Comparison of ENCODE assay signal across 1 cellular context in genomic region chr12:646303-647038, GRCh38.
TF ChIP-seq lines count a peak whose summit lies in the region.

No MANE protein-coding gene starts in this region.

TF ChIP-seq in HepG2, 621 proteins besides CTCF, POLR2A, EP300 and RAD21 (continued from another document and continues in another):
- TF ChIP-seq BATF2 (CRISPR knock-in tag; IDR thresholded peaks at IDR 0.05): no peak
- TF ChIP-seq RERE (CRISPR knock-in tag; IDR thresholded peaks at IDR 0.05; ENCODE audit: low read depth): peak; percentile 71; the same call in 1 of the 2 replicates
- TF ChIP-seq, protein P1, sequence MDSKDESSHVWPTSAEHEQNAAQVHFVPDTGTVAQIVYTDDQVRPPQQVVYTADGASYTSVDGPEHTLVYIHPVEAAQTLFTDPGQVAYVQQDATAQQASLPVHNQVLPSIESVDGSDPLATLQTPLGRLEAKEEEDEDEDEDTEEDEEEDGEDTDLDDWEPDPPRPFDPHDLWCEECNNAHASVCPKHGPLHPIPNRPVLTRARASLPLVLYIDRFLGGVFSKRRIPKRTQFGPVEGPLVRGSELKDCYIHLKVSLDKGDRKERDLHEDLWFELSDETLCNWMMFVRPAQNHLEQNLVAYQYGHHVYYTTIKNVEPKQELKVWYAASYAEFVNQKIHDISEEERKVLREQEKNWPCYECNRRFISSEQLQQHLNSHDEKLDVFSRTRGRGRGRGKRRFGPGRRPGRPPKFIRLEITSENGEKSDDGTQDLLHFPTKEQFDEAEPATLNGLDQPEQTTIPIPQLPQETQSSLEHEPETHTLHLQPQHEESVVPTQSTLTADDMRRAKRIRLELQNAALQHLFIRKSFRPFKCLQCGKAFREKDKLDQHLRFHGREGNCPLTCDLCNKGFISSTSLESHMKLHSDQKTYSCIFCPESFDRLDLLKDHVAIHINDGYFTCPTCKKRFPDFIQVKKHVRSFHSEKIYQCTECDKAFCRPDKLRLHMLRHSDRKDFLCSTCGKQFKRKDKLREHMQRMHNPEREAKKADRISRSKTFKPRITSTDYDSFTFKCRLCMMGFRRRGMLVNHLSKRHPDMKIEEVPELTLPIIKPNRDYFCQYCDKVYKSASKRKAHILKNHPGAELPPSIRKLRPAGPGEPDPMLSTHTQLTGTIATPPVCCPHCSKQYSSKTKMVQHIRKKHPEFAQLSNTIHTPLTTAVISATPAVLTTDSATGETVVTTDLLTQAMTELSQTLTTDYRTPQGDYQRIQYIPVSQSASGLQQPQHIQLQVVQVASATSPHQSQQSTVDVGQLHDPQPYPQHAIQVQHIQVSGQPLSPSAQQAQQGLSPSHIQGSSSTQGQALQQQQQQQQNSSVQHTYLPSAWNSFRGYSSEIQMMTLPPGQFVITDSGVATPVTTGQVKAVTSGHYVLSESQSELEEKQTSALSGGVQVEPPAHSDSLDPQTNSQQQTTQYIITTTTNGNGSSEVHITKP (CRISPR knock-in tag; IDR thresholded peaks at IDR 0.05; ENCODE audit: low read depth): peak; percentile 61; the same call in 1 of the 2 replicates
- TF ChIP-seq LRRFIP1 (CRISPR knock-in tag; conservative IDR thresholded peaks at IDR 0.05): no peak
- TF ChIP-seq PRDM4 (CRISPR knock-in tag; IDR thresholded peaks at IDR 0.05; ENCODE audit: borderline replicate concordance): no peak
- TF ChIP-seq HDAC6 (IDR thresholded peaks at IDR 0.05; ENCODE audit: low read depth, low read length): no peak
- TF ChIP-seq TFAP4 (IDR thresholded peaks at IDR 0.05; ENCODE audit: borderline replicate concordance, low read depth): peak; percentile 82; the same call in 1 of the 2 replicates
- TF ChIP-seq KDM6A (CRISPR knock-in tag; IDR thresholded peaks at IDR 0.05; ENCODE audit: low read depth): peak; percentile 72
- peak; percentile 63 for TF ChIP-seq RFX5 (IDR thresholded peaks at IDR 0.05; ENCODE audit: low read depth, low read length)
- no peak for TF ChIP-seq KDM5B (CRISPR knock-in tag; IDR thresholded peaks at IDR 0.05; ENCODE audit: borderline replicate concordance)
- no peak for TF ChIP-seq JUNB (CRISPR knock-in tag; IDR thresholded peaks at IDR 0.05; ENCODE audit: borderline replicate concordance)
- TF ChIP-seq ATF3 (CRISPR knock-in tag; IDR thresholded peaks at IDR 0.05): no peak
- 0 out of 2 replicates have a peak, but pooled peaks have one; percentile 55 for TF ChIP-seq KLF6 (CRISPR knock-in tag; IDR thresholded peaks at IDR 0.05)
- peak; percentile 98 for TF ChIP-seq TBX2 (CRISPR knock-in tag; IDR thresholded peaks at IDR 0.05; ENCODE audit: borderline replicate concordance)
- TF ChIP-seq POLR2AphosphoS2 (IDR thresholded peaks at IDR 0.05; ENCODE audit: low read depth, low read length): no peak
- no peak for TF ChIP-seq ZNF451 (CRISPR knock-in tag; IDR thresholded peaks at IDR 0.05)
- TF ChIP-seq ZSCAN22 (CRISPR knock-in tag; IDR thresholded peaks at IDR 0.05): no peak
- peak; percentile 73; the same call in 1 of the 2 replicates for TF ChIP-seq ZNF317 (CRISPR knock-in tag; IDR thresholded peaks at IDR 0.05)
- TF ChIP-seq ZNF263 (CRISPR knock-in tag; IDR thresholded peaks at IDR 0.05): peak; percentile 15; the same call in 1 of the 2 replicates
- TF ChIP-seq HOXA9 (CRISPR knock-in tag; IDR thresholded peaks at IDR 0.05; ENCODE audit: borderline replicate concordance): no peak
- TF ChIP-seq GMEB1 (CRISPR knock-in tag; IDR thresholded peaks at IDR 0.05; ENCODE audit: borderline replicate concordance): no peak; the same call in 1 of the 2 replicates
- no peak for TF ChIP-seq ZNF674 (CRISPR knock-in tag; IDR thresholded peaks at IDR 0.05; ENCODE audit: low read depth)
- no peak for TF ChIP-seq SCMH1 (CRISPR knock-in tag; IDR thresholded peaks at IDR 0.05; ENCODE audit: borderline replicate concordance)
- peak; percentile 92 for TF ChIP-seq ZNF747 (CRISPR knock-in tag; IDR thresholded peaks at IDR 0.05; ENCODE audit: borderline replicate concordance)
- TF ChIP-seq CREB1 (IDR thresholded peaks at IDR 0.05): no peak
- no peak for TF ChIP-seq CREB1 (CRISPR knock-in tag; IDR thresholded peaks at IDR 0.05)
- no peak for TF ChIP-seq IKZF4 (CRISPR knock-in tag; IDR thresholded peaks at IDR 0.05; ENCODE audit: borderline replicate concordance, low read depth, not compliant biosample characterization)
- TF ChIP-seq ZBTB44 (CRISPR knock-in tag; IDR thresholded peaks at IDR 0.05): no peak
- TF ChIP-seq SRY (CRISPR knock-in tag; IDR thresholded peaks at IDR 0.05): no peak
- peak; percentile 52; the same call in 1 of the 2 replicates for TF ChIP-seq KAT7 (CRISPR knock-in tag; IDR thresholded peaks at IDR 0.05; ENCODE audit: borderline replicate concordance)
- no peak for TF ChIP-seq ZNF577 (CRISPR knock-in tag; IDR thresholded peaks at IDR 0.05; ENCODE audit: borderline replicate concordance, low read depth)
- TF ChIP-seq DMAP1 (CRISPR knock-in tag; IDR thresholded peaks at IDR 0.05): 0 out of 2 replicates have a peak, but pooled peaks have one; percentile 31
- TF ChIP-seq ATF1 (CRISPR knock-in tag; IDR thresholded peaks at IDR 0.05): no peak
- TF ChIP-seq ZFP37 (CRISPR knock-in tag; IDR thresholded peaks at IDR 0.05; ENCODE audit: borderline replicate concordance): 0 out of 2 replicates have a peak, but pooled peaks have one; percentile 54
- no peak for TF ChIP-seq PBX3 (CRISPR knock-in tag; IDR thresholded peaks at IDR 0.05; ENCODE audit: borderline replicate concordance)
- peak; percentile 61 for TF ChIP-seq GATAD1 (CRISPR knock-in tag; IDR thresholded peaks at IDR 0.05)
